ENCODE assay signal across 13 cellular contexts in the genomic region with DNA sequence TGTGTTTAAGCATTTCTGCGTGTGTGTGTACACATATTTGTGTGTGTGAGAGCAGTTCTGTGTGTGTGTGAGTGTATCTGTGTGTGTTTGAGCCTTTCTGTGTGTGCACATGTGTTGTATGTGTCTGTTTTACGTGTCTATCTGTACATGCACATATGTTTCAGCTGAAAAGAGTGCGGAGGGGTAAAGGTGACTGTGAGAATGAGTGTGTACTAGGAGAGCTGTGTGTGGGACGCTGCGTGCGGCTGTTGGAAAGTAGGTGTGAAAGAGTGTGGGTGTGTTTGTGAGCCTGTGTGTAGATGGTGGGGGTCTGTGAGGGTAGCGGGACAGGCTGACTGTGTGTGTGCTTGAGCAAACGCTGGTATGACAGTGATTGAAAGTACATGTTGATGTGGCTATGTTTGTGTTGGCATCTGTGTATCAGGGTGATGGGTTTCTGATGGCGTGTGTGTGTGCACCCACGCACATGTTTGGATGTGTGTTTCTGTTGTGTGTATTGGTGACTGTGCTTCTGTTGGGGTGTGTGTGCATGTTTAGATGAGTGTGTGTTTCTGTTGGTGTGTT. TPM values are rescaled to one million over a fixed set of nuclear protein-coding genes. Genes with fewer than 3 reads are reported as not detected.
A peak's percentile ranks its signal among the peaks of the same experiment; 100 is the strongest.
DNase-seq lines count a peak whose midpoint lies in the region; ATAC-seq, FAIRE-seq and TF ChIP-seq lines count a peak whose summit lies in the region.
"Had no signal": no experiment of that assay in that cellular context is flagged by ENCODE, and none has a peak within 500 bp of the region (broad histone marks: within the 10 kb centered on the region; RNA-seq: fewer than 3 reads in every experiment).

No MANE protein-coding gene starts in this region.

- TF ChIP-seq POLR2A in gastroesophageal sphincter (IDR thresholded peaks at IDR 0.05) (no peak), spleen (IDR thresholded peaks at IDR 0.05) (no peak)

- intact Hi-C loops in spleen (cut with DNase I; ENCODE audit: low total_unique reads): loop anchor here (5.0 kb wide), 1 partner anchor 44 kb away; the partner anchor contains the start of gene RAB8A

- H3K4me3 ChIP-seq in astrocyte (ENCODE audit: insufficient read depth, low read depth, low read length) (peak overlapping the region; percentile 63), gastroesophageal sphincter (peak overlapping the region; percentile 62 to 78), spleen (peak overlapping the region; percentile 30 to 70 (median 40))

- WGBS in gastroesophageal sphincter (ENCODE audit: low coverage in 1 of 2), 2 donors: 42 to 54% methylated on average over 10 of the region's 10 CpGs
- WGBS in spleen, 5 donors: 73 to 88% (median 76%) methylated on average over 10 of the region's 10 CpGs

- H2AFZ ChIP-seq in astrocyte (ENCODE audit: low read depth, low read length): no peak overlapping the region

- no peak overlapping the region for H3K27ac ChIP-seq in astrocyte (ENCODE audit: low read depth, low read length)
- H3K27ac ChIP-seq in gastroesophageal sphincter: peak overlapping the region; percentile 88 to 100 (median 98)
- peak overlapping the region in 7 of 8 donors; percentile 43 to 100 (median 94) for H3K27ac ChIP-seq in spleen

- no peak for TF ChIP-seq EP300 in gastroesophageal sphincter (IDR thresholded peaks at IDR 0.05)

- ATAC-seq in gastroesophageal sphincter (no peak), GM19035 (IDR thresholded peaks at IDR 0.05; ENCODE audit: unreplicated experiment) (no peak)
- ATAC-seq in naive thymus-derived CD8-positive, alpha-beta T cell: no peak
- ATAC-seq: activated CD4-positive, CD25-positive, alpha-beta regulatory T cell treated with anti-CD3 and anti-CD28 coated beads, Interleukin-2, amount 50 U/mL, for 24 hours had no signal

- TF ChIP-seq CTCF in astrocyte (IDR thresholded peaks at IDR 0.05; ENCODE audit: insufficient read depth, low read depth, low read length) (no peak), gastroesophageal sphincter (IDR thresholded peaks at IDR 0.05) (no peak), spleen (IDR thresholded peaks at IDR 0.05 in 8 of 11, conservative IDR thresholded peaks at IDR 0.05 in 3 of 11) (no peak)

- no peaks in the 10 kb centered on the region for H3K27me3 Mint-ChIP-seq in astrocyte (ENCODE audit: low read depth, unreplicated experiment)
- H3K27me3 Mint-ChIP-seq in naive thymus-derived CD8-positive, alpha-beta T cell: no peaks in the 10 kb centered on the region

- peaks cover 27% of the 10 kb centered on the region for H4K20me1 ChIP-seq in astrocyte (ENCODE audit: insufficient read depth, low read length)

- no peaks in the 10 kb centered on the region for H3K9me3 ChIP-seq in astrocyte (ENCODE audit: insufficient read depth, low read depth, low read length)
- H3K9me3 ChIP-seq in gastroesophageal sphincter: no peaks in the 10 kb centered on the region
- no peaks in the 10 kb centered on the region for H3K9me3 ChIP-seq in spleen

- H3K4me1 Mint-ChIP-seq in astrocyte (ENCODE audit: low read depth, unreplicated experiment): no peaks in the 10 kb centered on the region
- peaks cover 13 to 24% (median 18%) of the 10 kb centered on the region in 4 donors for H3K4me1 Mint-ChIP-seq in naive thymus-derived CD8-positive, alpha-beta T cell

- no peak overlapping the region for H3K4me3 Mint-ChIP-seq in astrocyte (ENCODE audit: unreplicated experiment)
- H3K4me3 Mint-ChIP-seq in naive thymus-derived CD8-positive, alpha-beta T cell: no peak overlapping the region
- H3K4me3 Mint-ChIP-seq: CD14-positive monocyte, HFFc6 had no signal

- no peak for FAIRE-seq in astrocyte (lab: Jason Lieb, UNC)

- H3K27ac Mint-ChIP-seq in astrocyte (ENCODE audit: unreplicated experiment): no peak overlapping the region
- H3K27ac Mint-ChIP-seq in naive thymus-derived CD8-positive, alpha-beta T cell: no peak overlapping the region
- H3K27ac Mint-ChIP-seq: CD14-positive monocyte, HFFc6 had no signal

- no peaks in the 10 kb centered on the region for H3K9me3 Mint-ChIP-seq in astrocyte (ENCODE audit: unreplicated experiment)
- no peaks in the 10 kb centered on the region for H3K9me3 Mint-ChIP-seq in naive thymus-derived CD8-positive, alpha-beta T cell
- H3K9me3 Mint-ChIP-seq: CD14-positive monocyte, HFFc6 had no signal

- peak overlapping the region; percentile 53 for H3K9ac ChIP-seq in astrocyte (ENCODE audit: low read length)

- no peaks in the 10 kb centered on the region for H3K36me3 ChIP-seq in astrocyte (ENCODE audit: insufficient read depth, low read length)
- no peaks in the 10 kb centered on the region for H3K36me3 ChIP-seq in gastroesophageal sphincter
- peaks cover 0 to 6% (median 0%) of the 10 kb centered on the region in 6 donors for H3K36me3 ChIP-seq in spleen

- peak; percentile 30 for DNase-seq in HCEC 1CT
- no peak for DNase-seq in astrocyte (ENCODE audit: low read depth)
- DNase-seq in spleen: no peak
- DNase-seq in naive thymus-derived CD8-positive, alpha-beta T cell: no peak
- DNase-seq in activated CD4-positive, alpha-beta T cell treated with anti-CD3 and anti-CD28 coated beads, Interleukin-2, amount 50 U/mL, for 1 hour: no peak
- DNase-seq in stimulated activated naive CD4-positive, alpha-beta T cell treated with Interleukin-2 at 50 U/mL for 16 hours (lab: John Stamatoyannopoulos, UW): no peak
- DNase-seq: effector CD4-positive, alpha-beta T cell; HFFc6; stimulated activated CD4-positive, alpha-beta T cell treated with anti-CD3 and anti-CD28 coated beads, Interleukin-1b, Interleukin-23, amount 100 ng/mL, for 48 hours had no signal

- H3K36me3 Mint-ChIP-seq in astrocyte (ENCODE audit: low read depth, unreplicated experiment): no peaks in the 10 kb centered on the region
- no peaks in the 10 kb centered on the region for H3K36me3 Mint-ChIP-seq in naive thymus-derived CD8-positive, alpha-beta T cell
- H3K36me3 Mint-ChIP-seq: CD14-positive monocyte had no signal

- POLR2A ChIA-PET in naive thymus-derived CD8-positive, alpha-beta T cell (lab: Charles Lee): no interaction called here

- H3K4me1 ChIP-seq in astrocyte (ENCODE audit: insufficient read depth, low read length) (peaks cover 59% of the 10 kb centered on the region), gastroesophageal sphincter (peaks cover 0 to 80% (median 18%) of the 10 kb centered on the region in 3 donors), spleen (peaks cover 19 to 75% (median 50%) of the 10 kb centered on the region in 6 donors)

- peaks cover 52% of the 10 kb centered on the region for H3K79me2 ChIP-seq in astrocyte (ENCODE audit: insufficient read depth, low read length)

- no peaks in the 10 kb centered on the region for H3K27me3 ChIP-seq in astrocyte (ENCODE audit: insufficient read depth, low read length)
- H3K27me3 ChIP-seq in gastroesophageal sphincter: no peaks in the 10 kb centered on the region
- no peaks in the 10 kb centered on the region for H3K27me3 ChIP-seq in spleen (replicated peaks in 1 of 7)

- H3K4me2 ChIP-seq in astrocyte (ENCODE audit: low read length): peak overlapping the region; percentile 85

RNA-seq across cellular contexts. Expression of gene TPM4, which starts 7.5 kb away (rescaled TPM):
- total RNA-seq in astrocyte (811 and 843 TPM in 2 replicates), gastroesophageal sphincter (100 to 1,000 TPM; 351 to 486 (median 404) TPM), spleen (100 to 1,000 TPM; 352 to 760 (median 443) TPM)
- 100 to 1,000 TPM; 181 to 403 (median 238) TPM for polyA plus RNA-seq in spleen
- total RNA-seq in naive thymus-derived CD8-positive, alpha-beta T cell: 10 to 100 TPM; 57.8 to 60.4 TPM
- 10 to 100 TPM; 27.4 to 30.8 (median 29.3) TPM for polyA plus RNA-seq in naive thymus-derived CD8-positive, alpha-beta T cell

RNA-seq across cellular contexts. Expression of gene RAB8A, which starts 42.9 kb away (rescaled TPM):
- 80.5 and 82.8 TPM in 2 replicates for total RNA-seq in astrocyte
- 10 to 100 TPM; 32.4 to 52.5 (median 44.9) TPM for total RNA-seq in gastroesophageal sphincter
- 100 to 1,000 TPM in 2 of 7 donors, 10 to 100 TPM in 5; 71.9 to 104 (median 89.8) TPM for total RNA-seq in spleen
- 10 to 100 TPM; 31.5 to 45.5 (median 34.0) TPM for polyA plus RNA-seq in spleen
- total RNA-seq in naive thymus-derived CD8-positive, alpha-beta T cell: 10 to 100 TPM; 66.5 to 88.3 TPM
- 10 to 100 TPM; 65.6 to 69.8 (median 66.1) TPM for polyA plus RNA-seq in naive thymus-derived CD8-positive, alpha-beta T cell

Comparison
In these comparisons a context has a peak if more than half of its experiments do, and no peak if none do; other contexts are left out.
1. RNA of gene TPM4, which starts 7.5 kb away (total RNA-seq): 811 to 843 TPM in astrocyte, 351 to 486 TPM in gastroesophageal sphincter and 352 to 760 TPM in spleen; 57.8 to 60.4 TPM in naive thymus-derived CD8-positive, alpha-beta T cell; every median in the first group is over 4 times any median in the second.
2. Peak in every context shown above with its lines, with median percentiles within 50 percentile points of each other: H3K4me3 ChIP-seq.